ENCODE assay signal across 11 cellular contexts in the genomic region with DNA sequence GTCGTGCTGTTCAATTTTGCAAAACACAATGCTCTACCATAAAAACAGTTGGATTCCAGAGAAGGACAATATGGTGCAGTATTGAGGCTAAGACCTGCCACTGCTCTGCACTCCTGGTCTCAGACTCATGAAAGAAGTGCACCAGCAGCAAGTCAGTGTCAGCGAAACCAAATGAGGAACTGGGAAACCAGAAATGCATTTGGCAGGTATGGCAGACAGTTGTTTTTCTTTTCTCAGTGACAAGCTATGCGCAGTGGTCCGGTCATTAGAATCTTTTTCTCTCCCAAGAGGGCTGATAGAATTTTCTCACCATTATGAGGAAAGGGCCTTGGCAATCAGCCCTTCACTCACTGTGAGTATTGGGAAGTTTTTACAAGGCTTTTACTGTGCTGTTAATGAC.
DNase-seq lines count a peak whose midpoint lies in the region; ATAC-seq and TF ChIP-seq lines count a peak whose summit lies in the region.
"Had no signal": no experiment of that assay in that cellular context is flagged by ENCODE, and none has a peak within 500 bp of the region (broad histone marks: within the 10 kb centered on the region; RNA-seq: fewer than 3 reads in every experiment).

No MANE protein-coding gene starts in this region.

- CTCF ChIA-PET in Calu3 (lab: Charles Lee), result interaction anchor here (0.9 kb wide), 1 partner anchor 33 kb away, joined by 5 read pairs; no protein-coding TSS in a partner anchor

- no peaks in the 10 kb centered on the region for H3K36me3 Mint-ChIP-seq in Calu3 (ENCODE audit: insufficient read depth, unreplicated experiment)
- no peaks in the 10 kb centered on the region for H3K36me3 Mint-ChIP-seq in effector memory CD8-positive, alpha-beta T cell (ENCODE audit: insufficient read depth)
- H3K36me3 Mint-ChIP-seq: activated CD4-positive, alpha-beta memory T cell treated with anti-CD3 and anti-CD28 coated beads for 36 hours had no signal

- peak; percentile 57 for DNase-seq in GM12864 (ENCODE audit: low read depth)
- peak; percentile 45 for DNase-seq in Karpas-422
- no peak for DNase-seq in Calu3
- no peak for DNase-seq in effector memory CD8-positive, alpha-beta T cell
- no peak for DNase-seq in D341Med (ENCODE audit: low spot score)
- DNase-seq in brain microvascular endothelial cell, result no peak
- DNase-seq: activated CD4-positive, alpha-beta memory T cell treated with anti-CD3 and anti-CD28 coated beads for 36 hours; NCI-H1048 had no signal

- H3K27me3 ChIP-seq in Karpas-422 (ENCODE audit: low read length) (no peaks in the 10 kb centered on the region), brain microvascular endothelial cell (replicated peaks) (no peaks in the 10 kb centered on the region)

- no peaks in the 10 kb centered on the region for H3K79me2 ChIP-seq in Karpas-422 (ENCODE audit: low read length)

- peak; percentile 96 for ATAC-seq in GM19397 (IDR thresholded peaks at IDR 0.05; ENCODE audit: unreplicated experiment)
- ATAC-seq in HG02938 (IDR thresholded peaks at IDR 0.05; ENCODE audit: unreplicated experiment), result peak; percentile 98
- no peak for ATAC-seq in effector memory CD8-positive, alpha-beta T cell (replicated peaks)

- H4K20me1 ChIP-seq in Karpas-422 (ENCODE audit: insufficient read depth, low read depth, low read length), result no peaks in the 10 kb centered on the region

- intact Hi-C loops in Calu3 (cut with micrococcal nuclease; ENCODE audit: unreplicated experiment), result no loop called here

- H3K9me3 ChIP-seq in Karpas-422 (ENCODE audit: low read length), result no peaks in the 10 kb centered on the region

- no peak overlapping the region for H3K9ac ChIP-seq in Karpas-422 (ENCODE audit: low read length)

- in situ Hi-C loops in brain microvascular endothelial cell (cut with HindIII; ENCODE audit: low pct_ligation_motif_present, low sequenced_read_pairs), result no loop called here

- BruUV-seq in Calu3 (replicated peaks; lab: Mats Ljungman, UMichigan), result no TSS peak

- H3K36me3 ChIP-seq in Karpas-422 (ENCODE audit: insufficient read depth, low read length) (no peaks in the 10 kb centered on the region), brain microvascular endothelial cell (replicated peaks) (no peaks in the 10 kb centered on the region)

- H3K4me3 ChIP-seq in GM12864 (ENCODE audit: low read depth, low read length) (no peak overlapping the region), Karpas-422 (ENCODE audit: low read length) (no peak overlapping the region), brain microvascular endothelial cell (ENCODE audit: low read depth, low read length) (no peak overlapping the region)
- H3K4me3 ChIP-seq: skin epidermis had no signal

- TF ChIP-seq CTCF in GM12864 (IDR thresholded peaks at IDR 0.05; ENCODE audit: low read depth, low read length, missing control alignments) (no peak), Calu3 (IDR thresholded peaks at IDR 0.05; ENCODE audit: unreplicated experiment) (no peak), brain microvascular endothelial cell (IDR thresholded peaks at IDR 0.05; ENCODE audit: low read depth, low read length, missing control alignments) (no peak)

- H2AFZ ChIP-seq in Karpas-422 (ENCODE audit: low read length), result no peak overlapping the region

- no peak overlapping the region for H3K4me2 ChIP-seq in Karpas-422 (ENCODE audit: low read depth, low read length, poor library complexity, severe bottlenecking)

- H3K9me3 Mint-ChIP-seq in Calu3 (ENCODE audit: low read depth, unreplicated experiment), result peaks cover 3% of the 10 kb centered on the region
- H3K9me3 Mint-ChIP-seq in effector memory CD8-positive, alpha-beta T cell, result peaks cover 0 to 6% of the 10 kb centered on the region in 2 donors
- H3K9me3 Mint-ChIP-seq: activated CD4-positive, alpha-beta memory T cell treated with anti-CD3 and anti-CD28 coated beads for 36 hours had no signal

- H3K27ac ChIP-seq in Karpas-422 (ENCODE audit: low read length) (no peak overlapping the region), brain microvascular endothelial cell (no peak overlapping the region)
- H3K27ac ChIP-seq: skin epidermis had no signal

- H3K4me1 Mint-ChIP-seq in Calu3 (ENCODE audit: low read depth, unreplicated experiment), result no peaks in the 10 kb centered on the region
- H3K4me1 Mint-ChIP-seq in effector memory CD8-positive, alpha-beta T cell (ENCODE audit: low read depth in 2 of 2), result no peaks in the 10 kb centered on the region

- no peaks in the 10 kb centered on the region for H3K9me2 ChIP-seq in Karpas-422 (replicated peaks; ENCODE audit: insufficient read depth, low read length)

- no peak overlapping the region for H3K27ac Mint-ChIP-seq in Calu3 (ENCODE audit: unreplicated experiment)
- H3K27ac Mint-ChIP-seq in effector memory CD8-positive, alpha-beta T cell, result no peak overlapping the region
- H3K27ac Mint-ChIP-seq: activated CD4-positive, alpha-beta memory T cell treated with anti-CD3 and anti-CD28 coated beads for 36 hours had no signal

- H3K4me3 Mint-ChIP-seq in Calu3 (ENCODE audit: low read depth, unreplicated experiment), result no peak overlapping the region
- no peak overlapping the region for H3K4me3 Mint-ChIP-seq in effector memory CD8-positive, alpha-beta T cell
- H3K4me3 Mint-ChIP-seq: activated CD4-positive, alpha-beta memory T cell treated with anti-CD3 and anti-CD28 coated beads for 36 hours had no signal

- peaks cover 19% of the 10 kb centered on the region for H3K27me3 Mint-ChIP-seq in Calu3 (ENCODE audit: unreplicated experiment)
- peaks cover 0 to 18% of the 10 kb centered on the region in 2 donors for H3K27me3 Mint-ChIP-seq in effector memory CD8-positive, alpha-beta T cell

- H3K4me1 ChIP-seq in Karpas-422 (ENCODE audit: low read length), result no peaks in the 10 kb centered on the region

Comparison
In these comparisons a context has a peak if more than half of its experiments do, and no peak if none do; other contexts are left out.
1. DNase-seq: peak in GM12864 (single experiment) and Karpas-422 (single experiment); none in Calu3 (single experiment), effector memory CD8-positive, alpha-beta T cell (0 of 3), D341Med (single experiment) and brain microvascular endothelial cell (single experiment).